In the genomic region with DNA sequence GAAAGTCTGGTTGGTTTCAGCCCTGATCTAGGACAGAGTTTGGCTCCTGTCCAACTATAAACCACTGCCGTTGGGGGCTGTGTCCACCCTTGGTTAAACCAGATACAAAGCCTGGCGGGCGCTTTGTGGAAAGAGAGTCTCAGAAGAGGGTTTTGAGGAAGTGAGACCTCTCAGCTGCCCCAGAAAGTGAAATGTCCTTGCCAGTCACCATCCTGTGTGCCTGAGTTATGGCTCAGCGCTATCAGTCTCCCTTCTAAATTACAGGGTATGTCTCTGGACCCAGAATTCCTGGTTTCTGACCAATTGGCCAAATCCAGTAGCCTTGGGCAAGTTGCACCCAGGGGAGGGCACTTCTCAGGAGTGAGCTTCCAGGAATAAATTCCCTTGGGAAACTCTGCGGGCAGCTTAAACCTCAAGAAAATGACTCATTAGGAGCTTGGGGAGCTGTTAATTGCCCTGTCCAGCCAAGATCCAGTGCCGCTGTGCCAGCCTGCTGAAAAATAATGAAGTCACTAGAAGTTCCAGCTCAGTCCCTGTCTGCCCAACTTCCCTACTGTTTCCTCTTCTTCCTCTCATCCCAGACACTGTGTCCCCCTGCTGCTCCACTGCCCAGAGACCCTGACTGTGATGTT, we compare ENCODE assay signal across 8 cellular contexts.
DNase-seq lines count a peak whose midpoint lies in the region; ATAC-seq and TF ChIP-seq lines count a peak whose summit lies in the region.

No MANE protein-coding gene starts in this region.

- H3K79me2 ChIP-seq in osteoblast (ENCODE audit: insufficient read depth, low read length), result no peaks in the 10 kb centered on the region

- ATAC-seq in GM18498 (IDR thresholded peaks at IDR 0.05; ENCODE audit: unreplicated experiment) (peak; percentile 78), HG03175 (IDR thresholded peaks at IDR 0.05; ENCODE audit: unreplicated experiment) (peak; percentile 76), GM21576 (IDR thresholded peaks at IDR 0.05; ENCODE audit: unreplicated experiment) (no peak)

- no peaks in the 10 kb centered on the region for H4K20me1 ChIP-seq in osteoblast (ENCODE audit: insufficient read depth, low read length)

- DNase-seq in SKM-1 (lab: John Stamatoyannopoulos, UW; ENCODE audit: unreplicated experiment) (peak; percentile 48), osteoblast (ENCODE audit: insufficient read length, low spot score, missing footprints) (peak; percentile 93), dedifferentiated amniotic fluid mesenchymal stem cell (ENCODE audit: extremely low spot score) (no peak), cerebellar cortex (ENCODE audit: low spot score) (no peak), G401 (ENCODE audit: low spot score) (no peak)

- peaks cover 41% of the 10 kb centered on the region for H3K4me1 ChIP-seq in osteoblast (ENCODE audit: insufficient read depth, low read length)

- in situ Hi-C loops in G401 (cut with HindIII; ENCODE audit: low sequenced_read_pairs), result no loop called here

- peaks cover 3% of the 10 kb centered on the region for H3K27me3 ChIP-seq in osteoblast (ENCODE audit: insufficient read depth, low read length)

- peak overlapping the region; percentile 87 for H3K27ac ChIP-seq in osteoblast (ENCODE audit: low read depth, low read length)

- H3K9me3 ChIP-seq in osteoblast (ENCODE audit: low read depth, low read length), result no peaks in the 10 kb centered on the region

- H2AFZ ChIP-seq in osteoblast (ENCODE audit: low read length), result peak overlapping the region; percentile 16

- H3K4me2 ChIP-seq in osteoblast (ENCODE audit: insufficient read depth, low read length), result peak overlapping the region; percentile 80

- H3K36me3 ChIP-seq in osteoblast (ENCODE audit: insufficient read depth, low read length), result no peaks in the 10 kb centered on the region

- no peak for TF ChIP-seq CTCF in osteoblast (IDR thresholded peaks at IDR 0.05; ENCODE audit: extremely low read depth, low read depth, low read length)

- H3K4me3 ChIP-seq in osteoblast (ENCODE audit: insufficient read depth, low read length), result peak overlapping the region; percentile 55

Comparison
In these comparisons a context has a peak if more than half of its experiments do, and no peak if none do; other contexts are left out.
1. DNase-seq: peak in SKM-1 (single experiment) and osteoblast (single experiment); none in dedifferentiated amniotic fluid mesenchymal stem cell (single experiment), cerebellar cortex (single experiment) and G401 (single experiment).